ENCODE assay signal across 2 cellular contexts in genomic region chr2:113236367-113237159, GRCh38.
TF ChIP-seq lines count a peak whose summit lies in the region.

No MANE protein-coding gene starts in this region.

TF ChIP-seq in H1, 55 proteins besides CTCF, POLR2A, EP300 and RAD21 (continued from another document):
- TF ChIP-seq MAX (IDR thresholded peaks at IDR 0.05) (no peak), SP4 (IDR thresholded peaks at IDR 0.05; ENCODE audit: low read length) (no peak), TAF7 (optimal IDR thresholded peaks at IDR 0.05; ENCODE audit: borderline replicate concordance, low read depth, low read length) (no peak), CHD2 (IDR thresholded peaks at IDR 0.05; ENCODE audit: low read length) (no peak), CEBPB (IDR thresholded peaks at IDR 0.05; ENCODE audit: low read depth, low read length) (no peak), GTF2F1 (IDR thresholded peaks at IDR 0.05; ENCODE audit: borderline replicate concordance, low read depth, low read length) (no peak), BCL11A (IDR thresholded peaks at IDR 0.05; ENCODE audit: low read depth in 2 of 2, low read length in 2 of 2) (no peak), SAP30 (IDR thresholded peaks at IDR 0.05; ENCODE audit: insufficient read depth, insufficient replicate concordance, low read length) (no peak), TEAD4 (IDR thresholded peaks at IDR 0.05; ENCODE audit: low read depth, low read length) (no peak), SP1 (IDR thresholded peaks at IDR 0.05; ENCODE audit: low read depth, low read length) (no peak), PHF8 (conservative IDR thresholded peaks at IDR 0.05; ENCODE audit: low read depth, low read length) (no peak), YY1 (IDR thresholded peaks at IDR 0.05; ENCODE audit: low read depth, low read length) (no peak)
- TF ChIP-seq, protein P1, sequence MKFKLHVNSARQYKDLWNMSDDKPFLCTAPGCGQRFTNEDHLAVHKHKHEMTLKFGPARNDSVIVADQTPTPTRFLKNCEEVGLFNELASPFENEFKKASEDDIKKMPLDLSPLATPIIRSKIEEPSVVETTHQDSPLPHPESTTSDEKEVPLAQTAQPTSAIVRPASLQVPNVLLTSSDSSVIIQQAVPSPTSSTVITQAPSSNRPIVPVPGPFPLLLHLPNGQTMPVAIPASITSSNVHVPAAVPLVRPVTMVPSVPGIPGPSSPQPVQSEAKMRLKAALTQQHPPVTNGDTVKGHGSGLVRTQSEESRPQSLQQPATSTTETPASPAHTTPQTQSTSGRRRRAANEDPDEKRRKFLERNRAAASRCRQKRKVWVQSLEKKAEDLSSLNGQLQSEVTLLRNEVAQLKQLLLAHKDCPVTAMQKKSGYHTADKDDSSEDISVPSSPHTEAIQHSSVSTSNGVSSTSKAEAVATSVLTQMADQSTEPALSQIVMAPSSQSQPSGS (IDR thresholded peaks at IDR 0.05; ENCODE audit: low read length): no peak

TF ChIP-seq in SK-N-SH treated with all-trans-retinoic acid at 6 μM for 48 hours, 23 proteins besides CTCF, POLR2A, EP300 and RAD21 (continued from another document):
- no peak for TF ChIP-seq PATZ1 (CRISPR knock-in tag; IDR thresholded peaks at IDR 0.05; ENCODE audit: borderline replicate concordance)
